In the genomic region with DNA sequence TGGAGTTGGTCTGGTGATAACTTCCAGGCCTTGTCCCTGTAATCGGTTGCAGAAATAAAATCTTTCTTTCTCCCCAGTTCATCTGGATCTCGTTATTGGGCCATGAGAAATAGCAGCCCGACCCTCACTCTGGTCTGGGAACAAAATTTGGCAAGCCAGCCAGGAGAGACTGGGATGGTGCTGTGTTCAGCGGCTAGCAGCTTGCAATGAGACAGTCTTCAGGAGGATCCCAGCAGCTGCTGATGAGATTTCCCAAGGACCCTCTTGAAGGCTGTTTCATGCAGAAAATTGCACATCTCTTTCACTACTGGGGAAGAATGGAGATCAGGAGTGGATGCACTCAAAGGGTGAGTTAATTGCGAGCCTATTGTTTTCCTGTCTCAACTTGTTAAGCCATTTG, we compare ENCODE assay signal across 21 cellular contexts. TPM values are rescaled to one million over a fixed set of nuclear protein-coding genes. Genes with fewer than 3 reads are reported as not detected.
DNase-seq lines count a peak whose midpoint lies in the region; ATAC-seq, FAIRE-seq and TF ChIP-seq lines count a peak whose summit lies in the region.
"Had no signal": no experiment of that assay in that cellular context is flagged by ENCODE, and none has a peak within 500 bp of the region (broad histone marks: within the 10 kb centered on the region; RNA-seq: fewer than 3 reads in every experiment).

No MANE protein-coding gene starts in this region.

- CTCF ChIA-PET in OCI-LY7 (lab: Charles Lee; ENCODE audit: unreplicated experiment), result no interaction called here

- no peak overlapping the region for H3K4me3 Mint-ChIP-seq in GM23338
- H3K4me3 Mint-ChIP-seq: activated naive CD8-positive, alpha-beta T cell treated with anti-CD3 and anti-CD28 coated beads, Interleukin-2, amount 50 U/mL, for 24 hours; neural crest cell; T-helper 1 cell treated with Interleukin-12 subunit alpha and Interleukin-12 subunit beta and Interleukin-4 antibody, amounts not matched to agents 30 μg/mL and 1 μg/mL, for 36 hours had no signal

- H3K4me3 ChIP-seq in GM23338 (no peak overlapping the region), epithelial cell of esophagus (ENCODE audit: low read length) (no peak overlapping the region), OCI-LY7 (ENCODE audit: low read depth, low read length, poor library complexity, severe bottlenecking) (no peak overlapping the region), kidney (ENCODE audit: low read length in 2 of 2) (no peak overlapping the region)
- H3K4me3 ChIP-seq: heart left ventricle, thyroid gland had no signal

- peaks cover 12% of the 10 kb centered on the region for H3K9me3 Mint-ChIP-seq in GM23338
- H3K9me3 Mint-ChIP-seq: activated naive CD8-positive, alpha-beta T cell treated with anti-CD3 and anti-CD28 coated beads, Interleukin-2, amount 50 U/mL, for 24 hours; T-helper 1 cell treated with Interleukin-12 subunit alpha and Interleukin-12 subunit beta and Interleukin-4 antibody, amounts not matched to agents 30 μg/mL and 1 μg/mL, for 36 hours had no signal

- TF ChIP-seq CTCF in GM23338 (conservative IDR thresholded peaks at IDR 0.05; ENCODE audit: low read depth in 2 of 2) (no peak), epithelial cell of esophagus (IDR thresholded peaks at IDR 0.05; ENCODE audit: insufficient read depth, low read depth, low read length, missing control alignments) (no peak), OCI-LY7 (conservative IDR thresholded peaks at IDR 0.05; ENCODE audit: low read length) (no peak), kidney (IDR thresholded peaks at IDR 0.05; ENCODE audit: borderline replicate concordance, extremely low read depth, insufficient read depth) (no peak)

- no peak overlapping the region for H3K27ac Mint-ChIP-seq in GM23338
- H3K27ac Mint-ChIP-seq: activated naive CD8-positive, alpha-beta T cell treated with anti-CD3 and anti-CD28 coated beads, Interleukin-2, amount 50 U/mL, for 24 hours; T-helper 1 cell treated with Interleukin-12 subunit alpha and Interleukin-12 subunit beta and Interleukin-4 antibody, amounts not matched to agents 30 μg/mL and 1 μg/mL, for 36 hours had no signal

- H3K9ac ChIP-seq in kidney (ENCODE audit: low read length in 2 of 2), result no peak overlapping the region

- H3K27me3 ChIP-seq in GM23338 (ENCODE audit: insufficient read depth), result no peaks in the 10 kb centered on the region
- H3K27me3 ChIP-seq: heart left ventricle, thyroid gland had no signal

- BruUV-seq in OCI-LY7 (replicated peaks; lab: Mats Ljungman, UMichigan), result no TSS peak

- DNase-seq in GM23338 (ENCODE audit: low spot score) (no peak), NCI-H187 treated with DMSO at 0.1 percent for 48 hours (lab: John Stamatoyannopoulos, UW) (peak; percentile 95), NCI-H524 (lab: John Stamatoyannopoulos, UW) (peak; percentile 39 to 73), epithelial cell of esophagus (ENCODE audit: low read depth) (peak; percentile 36), OCI-LY7 (ENCODE audit: low spot score) (no peak), NCI-H2196 treated with DMSO at 0.1 percent for 48 hours (lab: John Stamatoyannopoulos, UW; ENCODE audit: unreplicated experiment) (no peak), HuH-7 (ENCODE audit: low spot score) (no peak), kidney (no peak)
- DNase-seq: activated effector memory CD4-positive, alpha-beta T cell treated with Interleukin-2 at 50 U/mL for 16 hours; activated naive CD8-positive, alpha-beta T cell treated with anti-CD3 and anti-CD28 coated beads, Interleukin-2, amount 50 U/mL, for 24 hours; C1 segment of cervical spinal cord; cortex of kidney; heart left ventricle; NCI-H226; small intestine; stimulated activated naive CD4-positive, alpha-beta T cell treated with Interleukin-2 at 50 U/mL for 16 hours; thyroid gland had no signal

- H3K9me3 ChIP-seq in OCI-LY7 (ENCODE audit: low read length) (peaks cover 16% of the 10 kb centered on the region; the same call in 1 of the 2 replicates), kidney (ENCODE audit: control insufficient read depth in 1 of 2, low read length in 2 of 2) (no peaks in the 10 kb centered on the region)
- H3K9me3 ChIP-seq: heart left ventricle, thyroid gland had no signal

- H4K20me1 ChIP-seq in GM23338 (replicated peaks; ENCODE audit: insufficient read depth) (no peaks in the 10 kb centered on the region), OCI-LY7 (ENCODE audit: insufficient read depth, low read length) (no peaks in the 10 kb centered on the region)

- H3K36me3 Mint-ChIP-seq in GM23338 (ENCODE audit: low read depth), result peaks cover 3% of the 10 kb centered on the region; the same call in 1 of the 3 replicates
- H3K36me3 Mint-ChIP-seq: brain had no signal

- POLR2A ChIA-PET in OCI-LY7 (lab: Charles Lee), result interaction anchor here (0.6 to 2.5 kb wide), 2 partner anchors 11 to 12 kb away, joined by 4 to 13 read pairs; a partner anchor contains a TSS

- H3K4me1 Mint-ChIP-seq in GM23338, result peaks cover under 1% of the 10 kb centered on the region; the same call in 2 of the 3 replicates

- H3K27me3 Mint-ChIP-seq in GM23338 (ENCODE audit: insufficient read depth, low read depth, poor library complexity), result peaks cover 6% of the 10 kb centered on the region

- H3K36me3 ChIP-seq in GM23338 (ENCODE audit: insufficient read depth), result no peaks in the 10 kb centered on the region
- no peaks in the 10 kb centered on the region for H3K36me3 ChIP-seq in OCI-LY7 (ENCODE audit: insufficient read depth, low read length)
- no peaks in the 10 kb centered on the region for H3K36me3 ChIP-seq in kidney (ENCODE audit: control insufficient read depth in 1 of 2, insufficient read depth in 2 of 2, low read length in 2 of 2)
- H3K36me3 ChIP-seq: heart left ventricle, thyroid gland had no signal

- no peaks in the 10 kb centered on the region for H3K9me2 ChIP-seq in GM23338 (ENCODE audit: insufficient read depth)
- H3K9me2 ChIP-seq in OCI-LY7 (ENCODE audit: insufficient read depth, low read length), result no peaks in the 10 kb centered on the region

- no peak for FAIRE-seq in kidney (lab: Jason Lieb, UNC)
- FAIRE-seq: G401.6, small intestine had no signal

- no peak for ATAC-seq in GM23338
- ATAC-seq: activated naive CD8-positive, alpha-beta T cell treated with anti-CD3 and anti-CD28 coated beads, Interleukin-2, amount 50 U/mL, for 24 hours; heart left ventricle had no signal

- no peaks in the 10 kb centered on the region for H3F3A ChIP-seq in GM23338 (replicated peaks; ENCODE audit: low read depth)

- H3K4me2 ChIP-seq in GM23338 (no peak overlapping the region), OCI-LY7 (ENCODE audit: low read length) (no peak overlapping the region)

- H3K4me1 ChIP-seq in GM23338 (ENCODE audit: insufficient read depth) (no peaks in the 10 kb centered on the region), OCI-LY7 (ENCODE audit: insufficient read depth, low read length, poor library complexity, severe bottlenecking) (peaks cover 13% of the 10 kb centered on the region), kidney (ENCODE audit: control insufficient read depth in 1 of 2, insufficient read depth in 1 of 2, low read depth in 1 of 2, low read length in 2 of 2) (no peaks in the 10 kb centered on the region)
- H3K4me1 ChIP-seq: thyroid gland had no signal

- H2AFZ ChIP-seq in GM23338 (peak overlapping the region; percentile 83; the same call in 1 of the 2 replicates), OCI-LY7 (ENCODE audit: low read length) (no peak overlapping the region)

- intact Hi-C loops in OCI-LY7 (cut with micrococcal nuclease; ENCODE audit: unreplicated experiment), result no loop called here
- intact Hi-C loops in kidney (cut with DNase I), result no loop called here

- no peak overlapping the region for H3K27ac ChIP-seq in GM23338 (ENCODE audit: low read depth)
- no peak overlapping the region for H3K27ac ChIP-seq in OCI-LY7 (ENCODE audit: low read depth, low read length, poor library complexity, severe bottlenecking)
- no peak overlapping the region for H3K27ac ChIP-seq in kidney (ENCODE audit: low read depth in 2 of 2, low read length in 2 of 2)
- H3K27ac ChIP-seq: heart left ventricle, thyroid gland had no signal

- H3K79me2 ChIP-seq in GM23338 (replicated peaks; ENCODE audit: insufficient read depth), result no peaks in the 10 kb centered on the region
- H3K79me2 ChIP-seq in OCI-LY7 (ENCODE audit: insufficient read depth, low read depth, low read length), result no peaks in the 10 kb centered on the region

TF ChIP-seq in GM23338, 12 proteins besides CTCF, POLR2A, EP300 and RAD21:
- TF ChIP-seq EZH2 (IDR thresholded peaks at IDR 0.05; ENCODE audit: low read depth, unreplicated experiment), result no peak
- TF ChIP-seq JUNB (IDR thresholded peaks at IDR 0.05; ENCODE audit: unreplicated experiment), result no peak

RNA-seq across cellular contexts. Expression of a gene that starts 5.4 kb away (rescaled TPM):
- 18.5 and 23.7 TPM in 2 replicates for total RNA-seq in GM23338 (2014; rRNA removed; shearing (Covaris generic))
- polyA plus RNA-seq in GM23338 (2016; fragmentation: Nextera tagmentation; extraction: Ambion mirVana) (32.0 and 32.2 TPM in 2 replicates), kidney (ENCODE audit: insufficient read depth, low read depth, low replicate concordance) (8.6 TPM)
- total RNA-seq in OCI-LY7 (2014; rRNA removed; shearing (Covaris generic)), result 20.5 and 24.8 TPM in 2 replicates
- total RNA-seq in OCI-LY7 (2022) (20.7 and 22.8 TPM in 2 replicates), kidney (14.2 TPM)

RNA-seq across cellular contexts. Expression of a gene that starts 11.7 kb away (rescaled TPM):
- 52.1 and 55.0 TPM in 2 replicates for total RNA-seq in GM23338 (2014; rRNA removed; shearing (Covaris generic))
- polyA plus RNA-seq in GM23338 (2016; fragmentation: Nextera tagmentation; extraction: Ambion mirVana), result 46.6 and 52.6 TPM in 2 replicates
- 36.5 and 48.2 TPM in 2 replicates for total RNA-seq in OCI-LY7 (2014; rRNA removed; shearing (Covaris generic))
- total RNA-seq in OCI-LY7 (2022), result 43.0 and 48.8 TPM in 2 replicates
- 64.0 TPM for total RNA-seq in kidney
- polyA plus RNA-seq in kidney (ENCODE audit: insufficient read depth, low read depth, low replicate concordance), result 130 TPM

RNA-seq across cellular contexts. Expression of a gene that starts 52.4 kb away (rescaled TPM):
- 24.7 and 36.2 TPM in 2 replicates for total RNA-seq in GM23338 (2014; rRNA removed; shearing (Covaris generic))
- polyA plus RNA-seq in GM23338 (2016; fragmentation: Nextera tagmentation; extraction: Ambion mirVana) (19.6 and 20.7 TPM in 2 replicates), kidney (ENCODE audit: insufficient read depth, low read depth, low replicate concordance) (8.4 TPM)
- total RNA-seq in OCI-LY7 (2014; rRNA removed; shearing (Covaris generic)), result 5.0 and 7.8 TPM in 2 replicates
- total RNA-seq in OCI-LY7 (2022) (14.2 and 18.7 TPM in 2 replicates), kidney (62.3 TPM)

Comparison
In these comparisons a context has a peak if more than half of its experiments do, and no peak if none do; other contexts are left out.
1. DNase-seq: peak in NCI-H187 treated with DMSO at 0.1 percent for 48 hours (single experiment), NCI-H524 (2 of 2) and epithelial cell of esophagus (single experiment); none in GM23338 (single experiment), OCI-LY7 (single experiment), NCI-H2196 treated with DMSO at 0.1 percent for 48 hours (single experiment), HuH-7 (single experiment) and kidney (single experiment).